11 cellular contexts compared by ENCODE assay signal in the genomic region with DNA sequence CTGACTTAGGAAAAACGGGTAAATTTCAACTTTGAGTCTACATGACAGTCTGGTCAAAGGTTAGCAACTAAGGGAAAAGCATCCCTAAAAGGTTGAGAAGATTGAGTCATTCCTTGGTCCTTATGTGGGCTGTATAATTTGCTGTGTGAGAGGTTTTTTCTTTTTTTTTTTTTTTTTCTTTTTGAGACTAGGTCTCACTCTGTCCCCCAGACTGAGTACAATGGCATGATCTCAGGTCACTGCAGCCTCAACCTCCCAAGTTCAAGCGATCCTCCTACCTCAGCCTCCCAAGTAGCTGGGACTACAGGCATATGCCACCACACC.
DNase-seq lines count a peak whose midpoint lies in the region; ATAC-seq, FAIRE-seq and TF ChIP-seq lines count a peak whose summit lies in the region.
"Had no signal": no experiment of that assay in that cellular context is flagged by ENCODE, and none has a peak within 500 bp of the region (broad histone marks: within the 10 kb centered on the region; RNA-seq: fewer than 3 reads in every experiment).

No MANE protein-coding gene starts in this region.

- peaks cover 31% of the 10 kb centered on the region for H3K4me1 Mint-ChIP-seq in Caco-2 (ENCODE audit: low read depth, unreplicated experiment)

- CTCF ChIA-PET in Caco-2 (lab: Charles Lee): no interaction called here
- CTCF ChIA-PET in PC-3 (lab: Charles Lee): interaction anchor here (0.5 to 0.8 kb wide), 2 partner anchors 11 to 900 kb away, joined by 3 to 6 read pairs; no protein-coding TSS in a partner anchor

- H3K4me1 ChIP-seq in Caco-2 (peaks cover 16% of the 10 kb centered on the region), PC-3 (ENCODE audit: insufficient read depth, low read length) (peaks cover 36% of the 10 kb centered on the region), sigmoid colon (peaks cover 0 to 51% (median 47%) of the 10 kb centered on the region in 4 donors)

- ATAC-seq in PC-3: no peak

- no peak overlapping the region for H3K27ac Mint-ChIP-seq in Caco-2 (ENCODE audit: unreplicated experiment)

- no peaks in the 10 kb centered on the region for H3K9me3 ChIP-seq in Caco-2
- no peaks in the 10 kb centered on the region for H3K9me3 ChIP-seq in PC-3 (ENCODE audit: low read length)
- no peaks in the 10 kb centered on the region for H3K9me3 ChIP-seq in sigmoid colon
- H3K9me3 ChIP-seq: prostate gland had no signal

- no peak overlapping the region for H3K4me2 ChIP-seq in PC-3 (ENCODE audit: low read length)

- no peak overlapping the region for H2AFZ ChIP-seq in PC-3 (ENCODE audit: low read length)

- no TSS peak for BruUV-seq in Caco-2 (replicated peaks; lab: Mats Ljungman, UMichigan)
- BruUV-seq in PC-3 (replicated peaks; lab: Mats Ljungman, UMichigan): no TSS peak

- peak overlapping the region; percentile 36 for H3K4me3 Mint-ChIP-seq in Caco-2 (ENCODE audit: unreplicated experiment)

- POLR2A ChIA-PET in Caco-2 (lab: Charles Lee): no interaction called here
- POLR2A ChIA-PET in PC-3 (lab: Charles Lee; ENCODE audit: unreplicated experiment): no interaction called here

- intact Hi-C loops in Caco-2 (cut with micrococcal nuclease; ENCODE audit: unreplicated experiment) (no loop called here), PC-3 (cut with micrococcal nuclease) (no loop called here), dorsolateral prefrontal cortex (cut with DNase I) (no loop called here), sigmoid colon (cut with DNase I) (no loop called here)

- H3K9ac ChIP-seq in PC-3 (ENCODE audit: low read length): no peak overlapping the region

- no peaks in the 10 kb centered on the region for H4K20me1 ChIP-seq in PC-3 (ENCODE audit: low read length)

- TF ChIP-seq EP300 in sigmoid colon (IDR thresholded peaks at IDR 0.05): no peak

- H3K36me3 ChIP-seq in Caco-2 (ENCODE audit: control insufficient read depth, insufficient read depth, low read length) (no peaks in the 10 kb centered on the region), PC-3 (ENCODE audit: low read depth, low read length) (no peaks in the 10 kb centered on the region), sigmoid colon (no peaks in the 10 kb centered on the region)
- H3K36me3 ChIP-seq: prostate gland had no signal

- 69 to 76% methylated on average over 2 of the region's 2 CpGs for WGBS in sigmoid colon, 2 donors

- H3K27me3 ChIP-seq in Caco-2 (replicated peaks; ENCODE audit: control insufficient read depth, insufficient read depth, low read length): no peaks in the 10 kb centered on the region
- no peaks in the 10 kb centered on the region for H3K27me3 ChIP-seq in PC-3 (ENCODE audit: low read length)
- H3K27me3 ChIP-seq in dorsolateral prefrontal cortex: no peaks in the 10 kb centered on the region
- no peaks in the 10 kb centered on the region for H3K27me3 ChIP-seq in sigmoid colon

- H3K27ac ChIP-seq in PC-3 (ENCODE audit: low read length) (peak overlapping the region; percentile 3; the same call in 1 of the 2 replicates), dorsolateral prefrontal cortex (peak overlapping the region in 52 of 59 donors; percentile 1 to 86 (median 72)), sigmoid colon (peak overlapping the region in 3 of 4 donors; percentile 33 to 62 (median 37))
- H3K27ac ChIP-seq: prostate gland had no signal

- no peaks in the 10 kb centered on the region for H3K27me3 Mint-ChIP-seq in Caco-2 (ENCODE audit: insufficient read depth, unreplicated experiment)

- H3K36me3 Mint-ChIP-seq in Caco-2 (ENCODE audit: insufficient read depth, unreplicated experiment): peaks cover 6% of the 10 kb centered on the region

- H3K9me2 ChIP-seq in PC-3 (replicated peaks; ENCODE audit: low read length): no peaks in the 10 kb centered on the region

- no peak for TF ChIP-seq CTCF in Caco-2 (IDR thresholded peaks at IDR 0.05; ENCODE audit: insufficient read depth in 1 of 2, low read depth in 1 of 2, low read length in 1 of 2, severe bottlenecking in 1 of 2, unreplicated experiment in 1 of 2)
- no peak for TF ChIP-seq CTCF in PC-3 (conservative IDR thresholded peaks at IDR 0.05; ENCODE audit: low read depth, low read length)
- no peak for TF ChIP-seq CTCF in dorsolateral prefrontal cortex (IDR thresholded peaks at IDR 0.05 in 54 of 56, conservative IDR thresholded peaks at IDR 0.05 in 2 of 56; ENCODE audit: low read depth in 1 of 56, partially characterized antibody in 56 of 56)
- TF ChIP-seq CTCF in sigmoid colon (IDR thresholded peaks at IDR 0.05): no peak
- TF ChIP-seq CTCF in GM10266 (IDR thresholded peaks at IDR 0.05; ENCODE audit: control insufficient read depth, insufficient read depth, low read depth, missing control alignments): no peak

- TF ChIP-seq POLR2A in sigmoid colon (IDR thresholded peaks at IDR 0.05): no peak

- H3K9me3 Mint-ChIP-seq in Caco-2 (ENCODE audit: unreplicated experiment): no peaks in the 10 kb centered on the region

- H3K79me2 ChIP-seq in PC-3 (ENCODE audit: low read length): peaks cover 39% of the 10 kb centered on the region

- DNase-seq in Caco-2: no peak
- DNase-seq in PC-3: no peak
- DNase-seq in dorsolateral prefrontal cortex: no peak
- no peak for DNase-seq in sigmoid colon
- DNase-seq in NCI-H1105 treated with DMSO at 0.1 percent for 48 hours (lab: John Stamatoyannopoulos, UW): no peak
- DNase-seq in COLO829 (ENCODE audit: low spot score): no peak
- no peak for DNase-seq in GM19239 (ENCODE audit: insufficient read length, low spot score)
- DNase-seq in GM10266 (ENCODE audit: extremely low spot score): no peak
- DNase-seq: GF-D8, NCI-H2171 had no signal

- H3K4me3 ChIP-seq in Caco-2 (ENCODE audit: low read depth, low read length) (no peak overlapping the region), PC-3 (ENCODE audit: low read length) (no peak overlapping the region), dorsolateral prefrontal cortex (peak overlapping the region in 2 of 59 donors; percentile 59 to 61), sigmoid colon (no peak overlapping the region)
- H3K4me3 ChIP-seq: prostate gland had no signal

- no peak for FAIRE-seq in GM19239 (lab: Jason Lieb, UNC)

- H3F3A ChIP-seq in PC-3 (ENCODE audit: low read length, unreplicated experiment): no peaks in the 10 kb centered on the region

Comparison
In these comparisons a context has a peak if more than half of its experiments do, and no peak if none do; other contexts are left out.
1. H3K27ac ChIP-seq: peak in every context shown above with its lines; median percentile 72 in dorsolateral prefrontal cortex; 37 in sigmoid colon; 3 in PC-3.